ENCODE assay signal across 9 cellular contexts in genomic region chr15:34984884-34985630, GRCh38. TPM values are rescaled to one million over a fixed set of nuclear protein-coding genes. Genes with fewer than 3 reads are reported as not detected.
DNase-seq lines count a peak whose midpoint lies in the region; ATAC-seq and TF ChIP-seq lines count a peak whose summit lies in the region.
"Had no signal": no experiment of that assay in that cellular context is flagged by ENCODE, and none has a peak within 500 bp of the region (broad histone marks: within the 10 kb centered on the region; RNA-seq: fewer than 3 reads in every experiment).

No MANE protein-coding gene starts in this region.

- H3K27me3 ChIP-seq in iPS-18a (ENCODE audit: control insufficient read depth, insufficient read depth, low read length) (no peaks in the 10 kb centered on the region), uterus (no peaks in the 10 kb centered on the region), mesendoderm (ENCODE audit: insufficient read depth, low read length, poor library complexity) (no peaks in the 10 kb centered on the region)

- H3K27me3 Mint-ChIP-seq in activated CD8-positive, alpha-beta memory T cell treated with anti-CD3 and anti-CD28 coated beads, Interleukin-2, amount 10 ng/mL, durations not matched to agents 7 days and 5 days: no peaks in the 10 kb centered on the region
- H3K27me3 Mint-ChIP-seq in activated naive CD8-positive, alpha-beta T cell treated with anti-CD3 and anti-CD28 coated beads, Interleukin-2, amount 50 U/mL, for 24 hours: no peaks in the 10 kb centered on the region
- H3K27me3 Mint-ChIP-seq in stimulated activated naive B cell treated with anti-CD40 and anti-IgM and Interleukin-4, amounts not matched to agents 10 μg/mL and 1 μg/mL and 100 μg/mL, for 72 hours: no peaks in the 10 kb centered on the region

- peak overlapping the region; percentile 18 for H3K4me3 Mint-ChIP-seq in activated CD8-positive, alpha-beta memory T cell treated with anti-CD3 and anti-CD28 coated beads, Interleukin-2, amount 10 ng/mL, durations not matched to agents 7 days and 5 days
- peak overlapping the region; percentile 96 for H3K4me3 Mint-ChIP-seq in activated naive CD8-positive, alpha-beta T cell treated with anti-CD3 and anti-CD28 coated beads, Interleukin-2, amount 50 U/mL, for 24 hours
- H3K4me3 Mint-ChIP-seq in stimulated activated naive B cell treated with anti-CD40 and anti-IgM and Interleukin-4, amounts not matched to agents 10 μg/mL and 1 μg/mL and 100 μg/mL, for 72 hours: peak overlapping the region in 1 of 2 donors; percentile 25

- intact Hi-C loops in uterus (cut with DNase I; ENCODE audit: low total_unique reads): no loop called here

- H3K56ac ChIP-seq in mesendoderm (ENCODE audit: low read length): no peak overlapping the region

- TF ChIP-seq CTCF in uterus (IDR thresholded peaks at IDR 0.05): no peak

- H3K27ac Mint-ChIP-seq in activated CD8-positive, alpha-beta memory T cell treated with anti-CD3 and anti-CD28 coated beads, Interleukin-2, amount 10 ng/mL, durations not matched to agents 7 days and 5 days: peak overlapping the region; percentile 15
- peak overlapping the region; percentile 76 for H3K27ac Mint-ChIP-seq in activated naive CD8-positive, alpha-beta T cell treated with anti-CD3 and anti-CD28 coated beads, Interleukin-2, amount 50 U/mL, for 24 hours
- H3K27ac Mint-ChIP-seq in stimulated activated naive B cell treated with anti-CD40 and anti-IgM and Interleukin-4, amounts not matched to agents 10 μg/mL and 1 μg/mL and 100 μg/mL, for 72 hours: peak overlapping the region; percentile 71

- no peaks in the 10 kb centered on the region for H3K9me3 Mint-ChIP-seq in activated CD8-positive, alpha-beta memory T cell treated with anti-CD3 and anti-CD28 coated beads, Interleukin-2, amount 10 ng/mL, durations not matched to agents 7 days and 5 days (ENCODE audit: low read depth)
- H3K9me3 Mint-ChIP-seq in activated naive CD8-positive, alpha-beta T cell treated with anti-CD3 and anti-CD28 coated beads, Interleukin-2, amount 50 U/mL, for 24 hours: no peaks in the 10 kb centered on the region
- no peaks in the 10 kb centered on the region for H3K9me3 Mint-ChIP-seq in stimulated activated naive B cell treated with anti-CD40 and anti-IgM and Interleukin-4, amounts not matched to agents 10 μg/mL and 1 μg/mL and 100 μg/mL, for 72 hours

- ATAC-seq in activated CD8-positive, alpha-beta memory T cell treated with anti-CD3 and anti-CD28 coated beads, Interleukin-2, amount 10 ng/mL, durations not matched to agents 7 days and 5 days: no peak
- ATAC-seq in activated naive CD8-positive, alpha-beta T cell treated with anti-CD3 and anti-CD28 coated beads, Interleukin-2, amount 50 U/mL, for 24 hours: no peak
- no peak for ATAC-seq in stimulated activated naive B cell treated with anti-CD40 and anti-IgM and Interleukin-4, amounts not matched to agents 10 μg/mL and 1 μg/mL and 100 μg/mL, for 72 hours (replicated peaks)
- no peak for ATAC-seq in HG02588 (IDR thresholded peaks at IDR 0.05; ENCODE audit: unreplicated experiment)

- no peak overlapping the region for H4K5ac ChIP-seq in mesendoderm (ENCODE audit: low read length)

- no peak overlapping the region for H2BK120ac ChIP-seq in mesendoderm (ENCODE audit: low read depth, low read length)

- H2BK5ac ChIP-seq in mesendoderm (ENCODE audit: low read length): no peak overlapping the region

- H3K36me3 Mint-ChIP-seq in activated CD8-positive, alpha-beta memory T cell treated with anti-CD3 and anti-CD28 coated beads, Interleukin-2, amount 10 ng/mL, durations not matched to agents 7 days and 5 days: peaks cover 35% of the 10 kb centered on the region
- H3K36me3 Mint-ChIP-seq in activated naive CD8-positive, alpha-beta T cell treated with anti-CD3 and anti-CD28 coated beads, Interleukin-2, amount 50 U/mL, for 24 hours (ENCODE audit: low read depth): peaks cover 54% of the 10 kb centered on the region
- peaks cover 10 to 24% of the 10 kb centered on the region in 2 donors for H3K36me3 Mint-ChIP-seq in stimulated activated naive B cell treated with anti-CD40 and anti-IgM and Interleukin-4, amounts not matched to agents 10 μg/mL and 1 μg/mL and 100 μg/mL, for 72 hours

- H3K79me2 ChIP-seq in mesendoderm (ENCODE audit: control insufficient read depth, insufficient read depth, low read length): peaks cover 34% of the 10 kb centered on the region

- no peak overlapping the region for H4K8ac ChIP-seq in mesendoderm (ENCODE audit: low read depth, low read length)

- H3K4me2 ChIP-seq in mesendoderm (ENCODE audit: low read length): no peak overlapping the region

- peaks cover 4% of the 10 kb centered on the region for H3K79me1 ChIP-seq in mesendoderm (ENCODE audit: low read length)

- H3K36me3 ChIP-seq in iPS-18a (ENCODE audit: control insufficient read depth, low read depth, low read length) (peaks cover 32% of the 10 kb centered on the region), uterus (no peaks in the 10 kb centered on the region), mesendoderm (ENCODE audit: control insufficient read depth, insufficient read depth, low read length) (no peaks in the 10 kb centered on the region)

- no peaks in the 10 kb centered on the region for H3K9me3 ChIP-seq in iPS-18a (ENCODE audit: control insufficient read depth, low read depth, low read length)
- H3K9me3 ChIP-seq in uterus: no peaks in the 10 kb centered on the region

- H3K4ac ChIP-seq in mesendoderm (ENCODE audit: low read depth, low read length): no peak overlapping the region

- no peak overlapping the region for H3K9ac ChIP-seq in iPS-18a (ENCODE audit: low read length)
- H3K9ac ChIP-seq in mesendoderm (ENCODE audit: low read length): no peak overlapping the region

- TF ChIP-seq POLR2A in uterus (IDR thresholded peaks at IDR 0.05): no peak

- no CpG with 5 or more reads among the region's 9 CpGs for WGBS in mesendoderm (ENCODE audit: extremely low coverage, insufficient coverage, low lambda C conversion rate)

- H2BK15ac ChIP-seq in mesendoderm (replicated peaks; ENCODE audit: low read depth): no peak overlapping the region

- no peak overlapping the region for H3K18ac ChIP-seq in mesendoderm (ENCODE audit: low read length)

- H3K4me1 Mint-ChIP-seq in activated CD8-positive, alpha-beta memory T cell treated with anti-CD3 and anti-CD28 coated beads, Interleukin-2, amount 10 ng/mL, durations not matched to agents 7 days and 5 days: peaks cover 46% of the 10 kb centered on the region
- H3K4me1 Mint-ChIP-seq in activated naive CD8-positive, alpha-beta T cell treated with anti-CD3 and anti-CD28 coated beads, Interleukin-2, amount 50 U/mL, for 24 hours: peaks cover 47% of the 10 kb centered on the region
- H3K4me1 Mint-ChIP-seq in stimulated activated naive B cell treated with anti-CD40 and anti-IgM and Interleukin-4, amounts not matched to agents 10 μg/mL and 1 μg/mL and 100 μg/mL, for 72 hours: peaks cover 10 to 11% of the 10 kb centered on the region in 2 donors

- no peak overlapping the region for H2AK5ac ChIP-seq in mesendoderm (ENCODE audit: low read length)

- CTCF ChIA-PET in activated CD8-positive, alpha-beta memory T cell treated with anti-CD3 and anti-CD28 coated beads, Interleukin-2, amount 10 ng/mL, durations not matched to agents 7 days and 5 days (lab: Charles Lee): interaction anchor here (0.7 to 7.5 kb wide), 3 partner anchors 10 to 1839 kb away, joined by 3 to 54 read pairs (median 4); partner anchors contain the start of gene AQR

- H3K23ac ChIP-seq in mesendoderm (ENCODE audit: low read length): no peak overlapping the region

- no peak for DNase-seq in activated CD8-positive, alpha-beta memory T cell treated with anti-CD3 and anti-CD28 coated beads, Interleukin-2, amount 10 ng/mL, durations not matched to agents 7 days and 5 days
- DNase-seq in activated CD8-positive, alpha-beta memory T cell treated with anti-CD3 and anti-CD28 coated beads, Interleukin-2, amount 50 U/mL, for 48 hours: no peak
- DNase-seq in activated naive CD8-positive, alpha-beta T cell treated with anti-CD3 and anti-CD28 coated beads, Interleukin-2, amount 50 U/mL, for 24 hours: no peak
- no peak for DNase-seq in stimulated activated naive B cell treated with anti-CD40 and anti-IgM and Interleukin-4, amounts not matched to agents 10 μg/mL and 1 μg/mL and 100 μg/mL, for 72 hours
- no peak for DNase-seq in uterus
- no peak for DNase-seq in mesendoderm
- DNase-seq: KG1 had no signal

- H3K4me3 ChIP-seq in iPS-18a (ENCODE audit: low read length): no peak overlapping the region
- H3K4me3 ChIP-seq in uterus: no peak overlapping the region
- no peak overlapping the region for H3K4me3 ChIP-seq in mesendoderm (ENCODE audit: low read length)

- peak overlapping the region; percentile 40 for H3K27ac ChIP-seq in iPS-18a (ENCODE audit: low read length)
- H3K27ac ChIP-seq in uterus: no peak overlapping the region
- no peak overlapping the region for H3K27ac ChIP-seq in mesendoderm (ENCODE audit: low read depth, low read length)

- peaks cover 10% of the 10 kb centered on the region for H3K4me1 ChIP-seq in iPS-18a (ENCODE audit: control insufficient read depth, low read depth, low read length)
- H3K4me1 ChIP-seq in uterus: peaks cover 6 to 8% of the 10 kb centered on the region in 2 donors
- peaks cover 8% of the 10 kb centered on the region for H3K4me1 ChIP-seq in mesendoderm (ENCODE audit: control insufficient read depth, low read depth, low read length)

RNA-seq across cellular contexts. Expression of gene ZNF770, which starts 3.0 kb away (rescaled TPM):
- 10 to 100 TPM; 28.7 to 42.8 TPM for total RNA-seq in activated CD8-positive, alpha-beta memory T cell treated with anti-CD3 and anti-CD28 coated beads, Interleukin-2, amount 10 ng/mL, durations not matched to agents 7 days and 5 days
- total RNA-seq in uterus: 10 to 100 TPM; 18.4 to 86.1 (median 33.4) TPM
- polyA plus RNA-seq in mesendoderm (2013, experiment 1 of 2): 54.8 TPM
- polyA plus RNA-seq in mesendoderm (2013, experiment 2 of 2): 54.5 TPM

RNA-seq across cellular contexts. Expression of gene AQR, which starts 15.5 kb away (rescaled TPM):
- total RNA-seq in activated CD8-positive, alpha-beta memory T cell treated with anti-CD3 and anti-CD28 coated beads, Interleukin-2, amount 10 ng/mL, durations not matched to agents 7 days and 5 days: 10 to 100 TPM; 33.8 to 38.2 TPM
- total RNA-seq in uterus: 10 to 100 TPM; 13.1 to 52.7 (median 33.3) TPM
- 26.5 TPM for polyA plus RNA-seq in mesendoderm (2013, experiment 1 of 2)
- polyA plus RNA-seq in mesendoderm (2013, experiment 2 of 2): 27.3 TPM

Comparison
In these comparisons a context has a peak if more than half of its experiments do, and no peak if none do; other contexts are left out.
1. H3K27ac Mint-ChIP-seq: peak in every context shown above with its lines; median percentile 76 in activated naive CD8-positive, alpha-beta T cell treated with anti-CD3 and anti-CD28 coated beads, Interleukin-2, amount 50 U/mL, for 24 hours; 71 in stimulated activated naive B cell treated with anti-CD40 and anti-IgM and Interleukin-4, amounts not matched to agents 10 μg/mL and 1 μg/mL and 100 μg/mL, for 72 hours; 15 in activated CD8-positive, alpha-beta memory T cell treated with anti-CD3 and anti-CD28 coated beads, Interleukin-2, amount 10 ng/mL, durations not matched to agents 7 days and 5 days.